27 cellular contexts compared by ENCODE assay signal in the genomic region with DNA sequence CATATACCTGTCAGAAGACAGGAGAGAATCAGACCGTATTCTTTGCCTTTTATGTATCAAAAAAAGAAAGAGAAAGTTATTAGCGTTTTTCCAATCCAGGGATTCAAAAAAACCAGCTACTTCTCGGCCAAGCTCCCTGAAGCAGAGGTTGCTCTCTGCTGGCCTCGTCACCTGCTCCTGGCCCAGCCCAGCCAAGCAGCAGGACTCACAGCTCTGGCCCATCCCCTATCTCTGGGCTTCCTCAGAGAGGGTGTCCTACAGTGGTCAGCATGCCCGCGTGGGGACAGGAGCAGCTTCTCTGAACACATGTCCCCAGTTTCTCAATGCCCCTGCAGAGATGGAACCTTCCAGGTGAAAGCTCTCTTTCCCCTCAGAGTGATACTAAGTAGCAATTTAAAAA.
"Had no signal": no experiment of that assay in that cellular context is flagged by ENCODE, and none has a peak within 500 bp of the region (broad histone marks: within the 10 kb centered on the region; RNA-seq: fewer than 3 reads in every experiment).

No MANE protein-coding gene starts in this region.

- H3K27me3 ChIP-seq: testis, thyroid gland, tibial nerve, transverse colon, upper lobe of left lung, uterus, vagina had no signal

- H3K9me3 Mint-ChIP-seq: stimulated activated effector memory CD8-positive, alpha-beta T cell treated with anti-CD3 and anti-CD28 coated beads, Interleukin-12 subunit alpha, Interleukin-12 subunit beta, amount 100 ng/mL, for 72 hours; stimulated activated naive B cell treated with anti-CD40 and anti-IgM and Interleukin-4, amounts not matched to agents 10 μg/mL and 1 μg/mL and 100 μg/mL, for 72 hours; stimulated activated naive CD8-positive, alpha-beta T cell treated with anti-CD3 and anti-CD28 coated beads, Interleukin-15, amount 100 ng/mL, for 72 hours; stimulated activated naive CD8-positive, alpha-beta T cell treated with anti-CD3 and anti-CD28 coated beads, Interleukin-15, Interleukin-2, amounts not matched to agents 100 ng/mL and 50 ng/mL, for 24 hours; type B pancreatic cell had no signal

- H3K27ac ChIP-seq: stomach, suprapubic skin, testis, thoracic aorta, thyroid gland, tibial artery, tibial nerve, transverse colon, upper lobe of left lung, upper lobe of right lung, uterus, vagina had no signal

- H3K27ac Mint-ChIP-seq: stimulated activated effector memory CD8-positive, alpha-beta T cell treated with anti-CD3 and anti-CD28 coated beads, Interleukin-12 subunit alpha, Interleukin-12 subunit beta, amount 100 ng/mL, for 72 hours; stimulated activated naive B cell treated with anti-CD40 and anti-IgM and Interleukin-4, amounts not matched to agents 10 μg/mL and 1 μg/mL and 100 μg/mL, for 72 hours; stimulated activated naive CD8-positive, alpha-beta T cell treated with anti-CD3 and anti-CD28 coated beads, Interleukin-15, amount 100 ng/mL, for 72 hours; stimulated activated naive CD8-positive, alpha-beta T cell treated with anti-CD3 and anti-CD28 coated beads, Interleukin-15, Interleukin-2, amounts not matched to agents 100 ng/mL and 50 ng/mL, for 24 hours; type B pancreatic cell had no signal

- H3K4me3 ChIP-seq: stomach, suprapubic skin, testis, thoracic aorta, thyroid gland, tibial artery, tibial nerve, transverse colon, upper lobe of left lung, upper lobe of right lung, uterus, vagina had no signal

- H3K36me3 ChIP-seq: stomach, suprapubic skin, thoracic aorta, thyroid gland, tibial artery, tibial nerve, transverse colon, upper lobe of left lung, upper lobe of right lung, uterus, vagina had no signal

- H3K4me3 Mint-ChIP-seq: stimulated activated effector memory CD8-positive, alpha-beta T cell treated with anti-CD3 and anti-CD28 coated beads, Interleukin-12 subunit alpha, Interleukin-12 subunit beta, amount 100 ng/mL, for 72 hours; stimulated activated naive B cell treated with anti-CD40 and anti-IgM and Interleukin-4, amounts not matched to agents 10 μg/mL and 1 μg/mL and 100 μg/mL, for 72 hours; stimulated activated naive CD8-positive, alpha-beta T cell treated with anti-CD3 and anti-CD28 coated beads, Interleukin-15, amount 100 ng/mL, for 72 hours; stimulated activated naive CD8-positive, alpha-beta T cell treated with anti-CD3 and anti-CD28 coated beads, Interleukin-15, Interleukin-2, amounts not matched to agents 100 ng/mL and 50 ng/mL, for 24 hours; type B pancreatic cell had no signal

- H3K4me1 ChIP-seq: stomach, suprapubic skin, thyroid gland, tibial artery, transverse colon, upper lobe of left lung, upper lobe of right lung, uterus, vagina had no signal

- H3K9me3 ChIP-seq: stomach, suprapubic skin, testis, thoracic aorta, thyroid gland, tibial artery, tibial nerve, transverse colon, upper lobe of left lung, upper lobe of right lung, uterus, vagina had no signal

- H3K36me3 Mint-ChIP-seq: stimulated activated effector memory CD8-positive, alpha-beta T cell treated with anti-CD3 and anti-CD28 coated beads, Interleukin-12 subunit alpha, Interleukin-12 subunit beta, amount 100 ng/mL, for 72 hours; stimulated activated naive B cell treated with anti-CD40 and anti-IgM and Interleukin-4, amounts not matched to agents 10 μg/mL and 1 μg/mL and 100 μg/mL, for 72 hours; type B pancreatic cell had no signal

- H3K4me1 Mint-ChIP-seq: stimulated activated effector memory CD8-positive, alpha-beta T cell treated with anti-CD3 and anti-CD28 coated beads, Interleukin-12 subunit alpha, Interleukin-12 subunit beta, amount 100 ng/mL, for 72 hours had no signal

- DNase-seq: stimulated activated CD4-positive, alpha-beta T cell treated with anti-CD3 and anti-CD28 coated beads, Interleukin-2, amount 100 ng/mL, for 48 hours; stimulated activated CD4-positive, alpha-beta T cell treated with anti-CD3 and anti-CD28 coated beads, Interleukin-4, amount 100 ng/mL, for 1 hour; stimulated activated CD4-positive, alpha-beta T cell treated with anti-CD3 and anti-CD28 coated beads, Interleukin-4, amount 100 ng/mL, for 24 hours; stimulated activated CD4-positive, alpha-beta T cell treated with anti-CD3 and anti-CD28 coated beads, Interleukin-4, amount 100 ng/mL, for 4 hours; stimulated activated CD8-positive, alpha-beta memory T cell treated with anti-CD3 and anti-CD28 coated beads, Interleukin-4, amount 100 ng/mL, for 48 hours; stimulated activated naive B cell treated with anti-CD40 and anti-IgM and Interleukin-4, amounts not matched to agents 10 μg/mL and 1 μg/mL and 100 μg/mL, for 72 hours; stimulated activated naive CD4-positive, alpha-beta T cell; stimulated activated naive CD4-positive, alpha-beta T cell treated with Interleukin-2 at 50 U/mL for 16 hours; stimulated activated naive CD8-positive, alpha-beta T cell treated with anti-CD3 and anti-CD28 coated beads, Interleukin-15, amount 100 ng/mL, for 72 hours; stimulated activated naive CD8-positive, alpha-beta T cell treated with anti-CD3 and anti-CD28 coated beads, Interleukin-15, Interleukin-2, amounts not matched to agents 100 U/mL and 50 U/mL, for 24 hours; stomach; substantia nigra; testis; thyroid gland; tibial artery; transverse colon; trophoblast cell; upper lobe of left lung; upper lobe of right lung; uterus had no signal

- ATAC-seq: stimulated activated effector memory CD8-positive, alpha-beta T cell treated with anti-CD3 and anti-CD28 coated beads, Interleukin-12 subunit alpha, Interleukin-12 subunit beta, amount 100 ng/mL, for 72 hours; stimulated activated naive B cell treated with anti-CD40 and anti-IgM and Interleukin-4, amounts not matched to agents 10 μg/mL and 1 μg/mL and 100 μg/mL, for 72 hours; stimulated activated naive CD8-positive, alpha-beta T cell treated with anti-CD3 and anti-CD28 coated beads, Interleukin-15, Interleukin-2, amounts not matched to agents 100 U/mL and 50 U/mL, for 24 hours; upper lobe of right lung had no signal
